Comparison of ENCODE assay signal across 1 cellular context in the genomic region with DNA sequence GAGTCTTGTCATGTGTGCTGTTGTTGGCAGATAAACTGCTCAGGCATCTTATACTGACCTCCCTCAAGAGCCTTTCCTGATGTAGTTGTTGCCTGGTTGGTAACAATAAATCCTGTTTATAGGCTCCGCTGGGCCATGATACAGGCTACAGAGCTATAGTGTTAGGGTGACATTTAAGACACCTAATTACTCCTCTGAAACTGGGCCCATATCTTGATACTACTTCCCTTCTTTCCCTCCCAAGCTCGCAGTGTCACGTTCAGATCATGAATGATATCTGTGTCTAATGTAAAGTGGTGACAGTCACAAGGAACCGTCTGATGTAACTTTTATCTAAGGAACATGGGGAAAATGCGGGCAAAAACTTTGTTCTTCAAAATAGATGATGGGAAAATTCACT.
A peak's percentile ranks its signal among the peaks of the same experiment; 100 is the strongest.
TF ChIP-seq lines count a peak whose summit lies in the region.

No MANE protein-coding gene starts in this region.

TF ChIP-seq in K562, 482 proteins besides CTCF, POLR2A, EP300 and RAD21 (continued from another document):
- TF ChIP-seq, protein P1, sequence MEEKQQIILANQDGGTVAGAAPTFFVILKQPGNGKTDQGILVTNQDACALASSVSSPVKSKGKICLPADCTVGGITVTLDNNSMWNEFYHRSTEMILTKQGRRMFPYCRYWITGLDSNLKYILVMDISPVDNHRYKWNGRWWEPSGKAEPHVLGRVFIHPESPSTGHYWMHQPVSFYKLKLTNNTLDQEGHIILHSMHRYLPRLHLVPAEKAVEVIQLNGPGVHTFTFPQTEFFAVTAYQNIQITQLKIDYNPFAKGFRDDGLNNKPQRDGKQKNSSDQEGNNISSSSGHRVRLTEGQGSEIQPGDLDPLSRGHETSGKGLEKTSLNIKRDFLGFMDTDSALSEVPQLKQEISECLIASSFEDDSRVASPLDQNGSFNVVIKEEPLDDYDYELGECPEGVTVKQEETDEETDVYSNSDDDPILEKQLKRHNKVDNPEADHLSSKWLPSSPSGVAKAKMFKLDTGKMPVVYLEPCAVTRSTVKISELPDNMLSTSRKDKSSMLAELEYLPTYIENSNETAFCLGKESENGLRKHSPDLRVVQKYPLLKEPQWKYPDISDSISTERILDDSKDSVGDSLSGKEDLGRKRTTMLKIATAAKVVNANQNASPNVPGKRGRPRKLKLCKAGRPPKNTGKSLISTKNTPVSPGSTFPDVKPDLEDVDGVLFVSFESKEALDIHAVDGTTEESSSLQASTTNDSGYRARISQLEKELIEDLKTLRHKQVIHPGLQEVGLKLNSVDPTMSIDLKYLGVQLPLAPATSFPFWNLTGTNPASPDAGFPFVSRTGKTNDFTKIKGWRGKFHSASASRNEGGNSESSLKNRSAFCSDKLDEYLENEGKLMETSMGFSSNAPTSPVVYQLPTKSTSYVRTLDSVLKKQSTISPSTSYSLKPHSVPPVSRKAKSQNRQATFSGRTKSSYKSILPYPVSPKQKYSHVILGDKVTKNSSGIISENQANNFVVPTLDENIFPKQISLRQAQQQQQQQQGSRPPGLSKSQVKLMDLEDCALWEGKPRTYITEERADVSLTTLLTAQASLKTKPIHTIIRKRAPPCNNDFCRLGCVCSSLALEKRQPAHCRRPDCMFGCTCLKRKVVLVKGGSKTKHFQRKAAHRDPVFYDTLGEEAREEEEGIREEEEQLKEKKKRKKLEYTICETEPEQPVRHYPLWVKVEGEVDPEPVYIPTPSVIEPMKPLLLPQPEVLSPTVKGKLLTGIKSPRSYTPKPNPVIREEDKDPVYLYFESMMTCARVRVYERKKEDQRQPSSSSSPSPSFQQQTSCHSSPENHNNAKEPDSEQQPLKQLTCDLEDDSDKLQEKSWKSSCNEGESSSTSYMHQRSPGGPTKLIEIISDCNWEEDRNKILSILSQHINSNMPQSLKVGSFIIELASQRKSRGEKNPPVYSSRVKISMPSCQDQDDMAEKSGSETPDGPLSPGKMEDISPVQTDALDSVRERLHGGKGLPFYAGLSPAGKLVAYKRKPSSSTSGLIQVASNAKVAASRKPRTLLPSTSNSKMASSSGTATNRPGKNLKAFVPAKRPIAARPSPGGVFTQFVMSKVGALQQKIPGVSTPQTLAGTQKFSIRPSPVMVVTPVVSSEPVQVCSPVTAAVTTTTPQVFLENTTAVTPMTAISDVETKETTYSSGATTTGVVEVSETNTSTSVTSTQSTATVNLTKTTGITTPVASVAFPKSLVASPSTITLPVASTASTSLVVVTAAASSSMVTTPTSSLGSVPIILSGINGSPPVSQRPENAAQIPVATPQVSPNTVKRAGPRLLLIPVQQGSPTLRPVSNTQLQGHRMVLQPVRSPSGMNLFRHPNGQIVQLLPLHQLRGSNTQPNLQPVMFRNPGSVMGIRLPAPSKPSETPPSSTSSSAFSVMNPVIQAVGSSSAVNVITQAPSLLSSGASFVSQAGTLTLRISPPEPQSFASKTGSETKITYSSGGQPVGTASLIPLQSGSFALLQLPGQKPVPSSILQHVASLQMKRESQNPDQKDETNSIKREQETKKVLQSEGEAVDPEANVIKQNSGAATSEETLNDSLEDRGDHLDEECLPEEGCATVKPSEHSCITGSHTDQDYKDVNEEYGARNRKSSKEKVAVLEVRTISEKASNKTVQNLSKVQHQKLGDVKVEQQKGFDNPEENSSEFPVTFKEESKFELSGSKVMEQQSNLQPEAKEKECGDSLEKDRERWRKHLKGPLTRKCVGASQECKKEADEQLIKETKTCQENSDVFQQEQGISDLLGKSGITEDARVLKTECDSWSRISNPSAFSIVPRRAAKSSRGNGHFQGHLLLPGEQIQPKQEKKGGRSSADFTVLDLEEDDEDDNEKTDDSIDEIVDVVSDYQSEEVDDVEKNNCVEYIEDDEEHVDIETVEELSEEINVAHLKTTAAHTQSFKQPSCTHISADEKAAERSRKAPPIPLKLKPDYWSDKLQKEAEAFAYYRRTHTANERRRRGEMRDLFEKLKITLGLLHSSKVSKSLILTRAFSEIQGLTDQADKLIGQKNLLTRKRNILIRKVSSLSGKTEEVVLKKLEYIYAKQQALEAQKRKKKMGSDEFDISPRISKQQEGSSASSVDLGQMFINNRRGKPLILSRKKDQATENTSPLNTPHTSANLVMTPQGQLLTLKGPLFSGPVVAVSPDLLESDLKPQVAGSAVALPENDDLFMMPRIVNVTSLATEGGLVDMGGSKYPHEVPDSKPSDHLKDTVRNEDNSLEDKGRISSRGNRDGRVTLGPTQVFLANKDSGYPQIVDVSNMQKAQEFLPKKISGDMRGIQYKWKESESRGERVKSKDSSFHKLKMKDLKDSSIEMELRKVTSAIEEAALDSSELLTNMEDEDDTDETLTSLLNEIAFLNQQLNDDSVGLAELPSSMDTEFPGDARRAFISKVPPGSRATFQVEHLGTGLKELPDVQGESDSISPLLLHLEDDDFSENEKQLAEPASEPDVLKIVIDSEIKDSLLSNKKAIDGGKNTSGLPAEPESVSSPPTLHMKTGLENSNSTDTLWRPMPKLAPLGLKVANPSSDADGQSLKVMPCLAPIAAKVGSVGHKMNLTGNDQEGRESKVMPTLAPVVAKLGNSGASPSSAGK (IDR thresholded peaks at IDR 0.05), result peak; percentile 36; the same call in 1 of the 2 replicates
- TF ChIP-seq KAT2B (IDR thresholded peaks at IDR 0.05; ENCODE audit: low read depth, low read length) (no peak), LEF1 (IDR thresholded peaks at IDR 0.05) (peak; percentile 56; the same call in 1 of the 2 replicates), STAT5A (IDR thresholded peaks at IDR 0.05; ENCODE audit: borderline replicate concordance, low read length) (no peak), L3MBTL2 (IDR thresholded peaks at IDR 0.05) (peak; percentile 59), ZNF699 (CRISPR knock-in tag; IDR thresholded peaks at IDR 0.05; ENCODE audit: insufficient replicate concordance) (no peak), ZNF77 (CRISPR knock-in tag; IDR thresholded peaks at IDR 0.05) (no peak), PKNOX1 (IDR thresholded peaks at IDR 0.05) (peak; percentile 60)
- TF ChIP-seq, protein P2, sequence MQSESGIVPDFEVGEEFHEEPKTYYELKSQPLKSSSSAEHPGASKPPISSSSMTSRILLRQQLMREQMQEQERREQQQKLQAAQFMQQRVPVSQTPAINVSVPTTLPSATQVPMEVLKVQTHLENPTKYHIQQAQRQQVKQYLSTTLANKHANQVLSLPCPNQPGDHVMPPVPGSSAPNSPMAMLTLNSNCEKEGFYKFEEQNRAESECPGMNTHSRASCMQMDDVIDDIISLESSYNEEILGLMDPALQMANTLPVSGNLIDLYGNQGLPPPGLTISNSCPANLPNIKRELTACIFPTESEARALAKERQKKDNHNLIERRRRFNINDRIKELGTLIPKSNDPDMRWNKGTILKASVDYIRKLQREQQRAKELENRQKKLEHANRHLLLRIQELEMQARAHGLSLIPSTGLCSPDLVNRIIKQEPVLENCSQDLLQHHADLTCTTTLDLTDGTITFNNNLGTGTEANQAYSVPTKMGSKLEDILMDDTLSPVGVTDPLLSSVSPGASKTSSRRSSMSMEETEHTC (IDR thresholded peaks at IDR 0.05), result peak; percentile 55; the same call in 1 of the 2 replicates
- TF ChIP-seq, protein P3, sequence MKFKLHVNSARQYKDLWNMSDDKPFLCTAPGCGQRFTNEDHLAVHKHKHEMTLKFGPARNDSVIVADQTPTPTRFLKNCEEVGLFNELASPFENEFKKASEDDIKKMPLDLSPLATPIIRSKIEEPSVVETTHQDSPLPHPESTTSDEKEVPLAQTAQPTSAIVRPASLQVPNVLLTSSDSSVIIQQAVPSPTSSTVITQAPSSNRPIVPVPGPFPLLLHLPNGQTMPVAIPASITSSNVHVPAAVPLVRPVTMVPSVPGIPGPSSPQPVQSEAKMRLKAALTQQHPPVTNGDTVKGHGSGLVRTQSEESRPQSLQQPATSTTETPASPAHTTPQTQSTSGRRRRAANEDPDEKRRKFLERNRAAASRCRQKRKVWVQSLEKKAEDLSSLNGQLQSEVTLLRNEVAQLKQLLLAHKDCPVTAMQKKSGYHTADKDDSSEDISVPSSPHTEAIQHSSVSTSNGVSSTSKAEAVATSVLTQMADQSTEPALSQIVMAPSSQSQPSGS (CRISPR knock-in tag; IDR thresholded peaks at IDR 0.05), result no peak
